Comparison of ENCODE assay signal across 8 cellular contexts in the genomic region with DNA sequence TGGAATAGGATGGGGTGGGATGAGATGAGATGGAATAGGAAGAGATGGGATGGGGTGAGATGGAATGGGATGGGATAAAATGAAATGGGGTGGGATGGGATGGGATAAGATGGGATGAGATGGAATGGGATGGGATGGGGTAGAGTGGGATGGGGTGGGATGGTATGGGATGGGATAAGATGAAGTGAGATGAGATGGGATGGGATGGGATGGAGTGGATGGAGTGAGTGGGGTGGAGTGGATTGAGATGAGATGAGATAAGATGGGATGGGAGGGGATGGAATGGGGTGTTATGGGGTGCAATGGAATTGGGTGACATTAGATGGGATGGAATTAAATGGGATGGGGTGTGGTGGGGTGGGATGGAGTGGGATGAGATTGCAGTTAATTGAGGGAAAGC.
"Had no signal": no experiment of that assay in that cellular context is flagged by ENCODE, and none has a peak within 500 bp of the region (broad histone marks: within the 10 kb centered on the region; RNA-seq: fewer than 3 reads in every experiment).

No MANE protein-coding gene starts in this region.

- H3K9ac ChIP-seq: KMS-11 had no signal

- H3K27ac ChIP-seq: HL-60, KMS-11 had no signal

- DNase-seq: H9, HCEC 1CT had no signal

- ATAC-seq: GM23338, K562 had no signal

- FAIRE-seq: H1, H54, K562 had no signal

- H2AFZ ChIP-seq: GM23338 had no signal

- H3K4me3 ChIP-seq: GM23338, K562 had no signal

- H3K4me2 ChIP-seq: GM23338, KMS-11 had no signal
